16 cellular contexts compared by ENCODE assay signal in genomic region chr17:27951872-27952271, GRCh38.
"Had no signal": no experiment of that assay in that cellular context is flagged by ENCODE, and none has a peak within 500 bp of the region (broad histone marks: within the 10 kb centered on the region; RNA-seq: fewer than 3 reads in every experiment).

No MANE protein-coding gene starts in this region.

- H3K27me3 ChIP-seq: right lobe of liver had no signal

- H3K36me3 Mint-ChIP-seq: immature natural killer cell; naive thymus-derived CD4-positive, alpha-beta T cell; stimulated activated effector memory CD8-positive, alpha-beta T cell treated with anti-CD3 and anti-CD28 coated beads, Interleukin-12 subunit alpha, Interleukin-12 subunit beta, amount 100 ng/mL, for 72 hours had no signal

- H3K27ac ChIP-seq: coronary artery, foreskin keratinocyte, parathyroid adenoma, prostate gland, right lobe of liver, tibial artery had no signal

- H3K4me3 ChIP-seq: coronary artery, prostate gland, right lobe of liver, tibial artery had no signal

- H3K9ac ChIP-seq: parathyroid adenoma had no signal

- H3K4me3 Mint-ChIP-seq: endodermal cell; immature natural killer cell; naive thymus-derived CD4-positive, alpha-beta T cell; nephron progenitor cell; stimulated activated effector memory CD8-positive, alpha-beta T cell treated with anti-CD3 and anti-CD28 coated beads, Interleukin-12 subunit alpha, Interleukin-12 subunit beta, amount 100 ng/mL, for 72 hours; stimulated activated naive CD8-positive, alpha-beta T cell treated with anti-CD3 and anti-CD28 coated beads, Interleukin-15, Interleukin-2, amounts not matched to agents 100 ng/mL and 50 ng/mL, for 24 hours had no signal

- H3K9me3 ChIP-seq: prostate gland, right lobe of liver, tibial artery had no signal

- H3K9me3 Mint-ChIP-seq: endodermal cell; immature natural killer cell; nephron progenitor cell; stimulated activated effector memory CD8-positive, alpha-beta T cell treated with anti-CD3 and anti-CD28 coated beads, Interleukin-12 subunit alpha, Interleukin-12 subunit beta, amount 100 ng/mL, for 72 hours; stimulated activated naive CD8-positive, alpha-beta T cell treated with anti-CD3 and anti-CD28 coated beads, Interleukin-15, Interleukin-2, amounts not matched to agents 100 ng/mL and 50 ng/mL, for 24 hours had no signal

- ATAC-seq: foreskin keratinocyte; naive thymus-derived CD4-positive, alpha-beta T cell; right lobe of liver; stimulated activated effector memory CD8-positive, alpha-beta T cell treated with anti-CD3 and anti-CD28 coated beads, Interleukin-12 subunit alpha, Interleukin-12 subunit beta, amount 100 ng/mL, for 72 hours had no signal

- DNase-seq: effector CD4-positive, alpha-beta T cell; endodermal cell; erythroblast; foreskin keratinocyte; immature natural killer cell; naive thymus-derived CD4-positive, alpha-beta T cell; nephron progenitor cell; right lobe of liver; stimulated activated CD4-positive, alpha-beta T cell treated with anti-CD3 and anti-CD28 coated beads, Interleukin-4, amount 100 ng/mL, for 1 hour; stimulated activated CD8-positive, alpha-beta memory T cell treated with anti-CD3 and anti-CD28 coated beads, Interleukin-4, amount 100 ng/mL, for 48 hours; tibial artery had no signal

- H3K4me1 Mint-ChIP-seq: immature natural killer cell; stimulated activated effector memory CD8-positive, alpha-beta T cell treated with anti-CD3 and anti-CD28 coated beads, Interleukin-12 subunit alpha, Interleukin-12 subunit beta, amount 100 ng/mL, for 72 hours had no signal

- H3K4me1 ChIP-seq: foreskin keratinocyte, prostate gland, right lobe of liver, tibial artery had no signal

- H3K27ac Mint-ChIP-seq: endodermal cell; immature natural killer cell; naive thymus-derived CD4-positive, alpha-beta T cell; nephron progenitor cell; stimulated activated effector memory CD8-positive, alpha-beta T cell treated with anti-CD3 and anti-CD28 coated beads, Interleukin-12 subunit alpha, Interleukin-12 subunit beta, amount 100 ng/mL, for 72 hours; stimulated activated naive CD8-positive, alpha-beta T cell treated with anti-CD3 and anti-CD28 coated beads, Interleukin-15, Interleukin-2, amounts not matched to agents 100 ng/mL and 50 ng/mL, for 24 hours had no signal

- H3K36me3 ChIP-seq: prostate gland, right lobe of liver, tibial artery had no signal
